In the genomic region with DNA sequence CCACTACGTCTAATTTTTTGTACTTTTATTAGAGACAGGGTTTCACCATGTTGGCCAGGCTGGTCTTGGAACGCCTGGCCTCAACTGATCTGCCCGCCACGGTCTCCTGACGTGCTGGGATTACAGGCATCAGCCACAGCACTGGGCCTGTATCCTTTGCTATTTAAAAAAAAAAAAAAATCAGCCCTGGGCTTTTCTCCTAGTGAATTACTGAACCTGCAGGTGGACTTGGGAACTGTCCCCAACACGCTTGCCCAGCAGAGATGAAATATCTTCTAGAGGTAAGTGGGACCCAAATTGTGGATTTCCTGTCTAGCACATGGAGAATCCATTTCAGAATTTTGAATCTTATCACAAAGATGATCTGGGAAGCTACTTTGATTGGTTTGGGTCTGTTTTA, we compare ENCODE assay signal across 1 cellular context.
TF ChIP-seq lines count a peak whose summit lies in the region.

No MANE protein-coding gene starts in this region.

TF ChIP-seq in GM12878, 131 proteins besides CTCF, POLR2A, EP300 and RAD21:
- no peak for TF ChIP-seq CEBPB (IDR thresholded peaks at IDR 0.05; ENCODE audit: borderline replicate concordance in 1 of 2, low read depth in 2 of 2, low read length in 2 of 2)
- no peak for TF ChIP-seq TBL1XR1 (IDR thresholded peaks at IDR 0.05; ENCODE audit: low read depth, low read length)
